Comparison of ENCODE assay signal across 1 cellular context in the genomic region with DNA sequence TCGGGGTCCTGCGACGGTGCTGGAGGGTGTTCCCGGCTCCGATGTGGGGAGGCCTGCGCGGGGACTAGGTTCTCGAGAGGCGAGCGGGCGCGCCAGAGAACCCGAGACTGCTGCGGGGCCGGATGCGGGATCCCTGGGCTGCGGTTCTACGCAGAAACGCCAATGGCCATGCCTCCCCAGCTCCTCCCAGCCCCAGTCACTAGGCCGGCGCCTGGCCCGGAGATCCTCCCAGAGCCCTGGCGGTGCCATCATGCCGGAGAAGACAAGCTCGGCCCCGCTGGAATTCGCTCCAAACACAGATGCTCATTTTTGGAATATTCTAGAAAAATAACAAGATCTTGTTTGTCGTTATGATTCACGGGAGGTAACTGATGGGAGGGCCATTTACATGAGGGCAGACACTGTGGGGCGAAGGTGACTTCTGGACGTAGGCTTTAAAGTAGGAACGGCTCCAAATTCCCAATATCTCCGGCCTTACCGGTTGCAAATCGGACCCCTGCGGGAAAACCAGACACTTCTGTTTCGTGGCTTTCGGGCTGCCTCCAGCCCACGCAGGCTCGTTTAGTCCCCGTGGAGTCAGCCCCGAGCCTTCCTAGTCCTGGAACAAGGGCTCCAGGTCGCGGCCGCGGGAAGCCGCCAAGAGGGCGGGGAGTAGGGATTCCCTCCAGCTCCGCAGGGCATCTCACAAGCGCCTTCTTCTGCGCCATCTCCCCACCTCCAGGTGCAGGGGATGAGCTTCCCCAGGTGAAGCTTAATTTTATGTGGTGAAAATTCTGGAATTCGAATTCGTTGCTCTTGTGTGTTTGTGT.
TF ChIP-seq lines count a peak whose summit lies in the region.

No MANE protein-coding gene starts in this region.

TF ChIP-seq in GM23338, 12 proteins besides CTCF, POLR2A, EP300 and RAD21 (continued from another document):
- no peak for TF ChIP-seq CREB1 (CRISPR knock-in tag; IDR thresholded peaks at IDR 0.05; ENCODE audit: low read depth)
- no peak for TF ChIP-seq POLR2AphosphoS5 (IDR thresholded peaks at IDR 0.05; ENCODE audit: low read depth)
- TF ChIP-seq EZH2 (IDR thresholded peaks at IDR 0.05; ENCODE audit: low read depth, unreplicated experiment), result peak; percentile 97
- TF ChIP-seq ZNF331 (CRISPR knock-in tag; IDR thresholded peaks at IDR 0.05; ENCODE audit: low read depth), result no peak
- no peak for TF ChIP-seq STAT1 (IDR thresholded peaks at IDR 0.05; ENCODE audit: unreplicated experiment)
- no peak for TF ChIP-seq JUNB (IDR thresholded peaks at IDR 0.05; ENCODE audit: unreplicated experiment)
- TF ChIP-seq ZNF114 (CRISPR knock-in tag; IDR thresholded peaks at IDR 0.05), result no peak
